ENCODE assay signal across 9 cellular contexts in the genomic region with DNA sequence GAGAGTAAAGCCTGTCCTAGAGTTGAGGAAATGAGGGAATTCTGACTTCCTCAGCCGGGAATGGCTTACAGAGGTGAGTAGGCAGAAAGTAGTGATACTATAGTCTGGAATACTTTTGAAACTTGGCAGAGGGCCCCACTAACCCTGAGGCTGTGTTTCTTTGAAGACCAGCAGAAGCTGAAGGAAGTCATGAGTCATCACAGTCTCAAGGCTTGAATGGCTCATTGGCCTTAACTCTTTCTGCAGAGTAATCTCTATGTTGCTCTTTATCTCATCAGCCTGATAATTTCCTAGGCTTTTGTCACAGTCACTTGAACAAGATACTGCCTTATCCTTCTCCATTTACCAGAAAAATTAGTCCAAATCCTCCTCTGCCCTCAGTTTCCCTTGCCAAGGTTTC.
DNase-seq lines count a peak whose midpoint lies in the region; ATAC-seq lines count a peak whose summit lies in the region.
"Had no signal": no experiment of that assay in that cellular context is flagged by ENCODE, and none has a peak within 500 bp of the region (broad histone marks: within the 10 kb centered on the region; RNA-seq: fewer than 3 reads in every experiment).

No MANE protein-coding gene starts in this region.

- H3K4me3 ChIP-seq in SJCRH30: no peak overlapping the region

- peak; percentile 5 for DNase-seq in DMS 273 (lab: John Stamatoyannopoulos, UW; ENCODE audit: unreplicated experiment)
- no peak for DNase-seq in DMS 273 treated with DMSO at 0.1 percent for 48 hours (lab: John Stamatoyannopoulos, UW)
- DNase-seq in SJCRH30: peak; percentile 57 to 71
- no peak for DNase-seq in left ventricle myocardium superior
- no peak for DNase-seq in NCI-H748 treated with DMSO at 0.1 percent for 48 hours (lab: John Stamatoyannopoulos, UW)
- DNase-seq in stimulated activated CD4-positive, alpha-beta T cell treated with anti-CD3 and anti-CD28 coated beads, Interleukin-4, amount 100 ng/mL, for 1 hour: no peak
- no peak for DNase-seq in stimulated activated CD4-positive, alpha-beta T cell treated with anti-CD3 and anti-CD28 coated beads, Interleukin-12 subunit alpha, Interleukin-12 subunit beta, amount 100 ng/mL, for 4 hours

- intact Hi-C loops in left ventricle myocardium superior (cut with micrococcal nuclease): no loop called here

- no peaks in the 10 kb centered on the region for H3K36me3 ChIP-seq in SJCRH30

- H3K27me3 ChIP-seq in SJCRH30: no peaks in the 10 kb centered on the region

- H3K27ac ChIP-seq in SJCRH30: no peak overlapping the region
- H3K27ac ChIP-seq: 22Rv1 had no signal

- ATAC-seq in HG03066 (IDR thresholded peaks at IDR 0.05; ENCODE audit: low read depth, unreplicated experiment): peak; percentile 90
- peak; percentile 70 for ATAC-seq in left ventricle myocardium superior

- peaks cover 7% of the 10 kb centered on the region for H3K4me1 ChIP-seq in SJCRH30

- no peaks in the 10 kb centered on the region for H3K9me3 ChIP-seq in SJCRH30 (replicated peaks)

Comparison
In these comparisons a context has a peak if more than half of its experiments do, and no peak if none do; other contexts are left out.
1. DNase-seq: peak in DMS 273 (single experiment) and SJCRH30 (2 of 2); none in DMS 273 treated with DMSO at 0.1 percent for 48 hours (single experiment), left ventricle myocardium superior (single experiment), NCI-H748 treated with DMSO at 0.1 percent for 48 hours (single experiment), stimulated activated CD4-positive, alpha-beta T cell treated with anti-CD3 and anti-CD28 coated beads, Interleukin-4, amount 100 ng/mL, for 1 hour (single experiment) and stimulated activated CD4-positive, alpha-beta T cell treated with anti-CD3 and anti-CD28 coated beads, Interleukin-12 subunit alpha, Interleukin-12 subunit beta, amount 100 ng/mL, for 4 hours (single experiment).